13 cellular contexts compared by ENCODE assay signal in the genomic region with DNA sequence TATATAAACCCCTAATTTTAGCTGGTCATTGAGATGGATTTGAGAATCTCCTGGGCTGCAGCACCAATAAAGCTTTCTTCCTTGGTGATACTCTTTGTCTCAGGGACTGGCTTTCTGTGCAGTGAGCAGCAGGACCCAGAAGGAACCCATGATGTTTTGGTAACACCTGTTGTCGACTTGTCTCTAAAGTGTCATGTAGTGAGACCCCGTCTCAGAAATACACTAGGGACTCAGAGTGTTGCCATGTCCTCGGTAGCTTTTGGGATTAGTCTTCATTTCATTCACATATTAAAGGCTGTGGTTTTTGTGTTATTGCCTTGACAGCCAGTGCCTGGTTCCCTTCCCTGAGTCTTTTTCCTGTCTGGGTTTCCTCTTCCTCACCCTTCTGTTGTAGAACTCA.
"Had no signal": no experiment of that assay in that cellular context is flagged by ENCODE, and none has a peak within 500 bp of the region (broad histone marks: within the 10 kb centered on the region; RNA-seq: fewer than 3 reads in every experiment).

No MANE protein-coding gene starts in this region.

- H3K4me1 ChIP-seq: colonic mucosa, sigmoid colon had no signal

- H3K9me3 Mint-ChIP-seq: naive thymus-derived CD4-positive, alpha-beta T cell had no signal

- H2AFZ ChIP-seq: hepatocyte had no signal

- H3K79me2 ChIP-seq: hepatocyte had no signal

- H3K9me3 ChIP-seq: colonic mucosa, neutrophil, sigmoid colon had no signal

- H3K36me3 Mint-ChIP-seq: naive thymus-derived CD4-positive, alpha-beta T cell had no signal

- H3K36me3 ChIP-seq: colonic mucosa, neutrophil, sigmoid colon had no signal

- DNase-seq: colonic mucosa; effector CD4-positive, alpha-beta T cell; foreskin melanocyte; mesendoderm; naive thymus-derived CD4-positive, alpha-beta T cell; posterior cingulate gyrus; sigmoid colon; small intestine; stimulated activated CD4-positive, alpha-beta T cell treated with anti-CD3 and anti-CD28 coated beads, Interleukin-2, amount 100 ng/mL, for 48 hours; stimulated activated naive CD4-positive, alpha-beta T cell treated with Interleukin-2 at 50 U/mL for 16 hours; trophoblast cell had no signal

- H3K4me3 Mint-ChIP-seq: naive thymus-derived CD4-positive, alpha-beta T cell had no signal

- H3K4me2 ChIP-seq: hepatocyte had no signal

- H3K27me3 ChIP-seq: colonic mucosa, hepatocyte, neutrophil had no signal

- H3K4me1 Mint-ChIP-seq: naive thymus-derived CD4-positive, alpha-beta T cell had no signal

- H3K27ac Mint-ChIP-seq: naive thymus-derived CD4-positive, alpha-beta T cell had no signal

- H3K27ac ChIP-seq: colonic mucosa, hepatocyte, neutrophil, sigmoid colon had no signal

- H3K4me3 ChIP-seq: colonic mucosa, hepatocyte, sigmoid colon had no signal
